ENCODE assay signal across 27 cellular contexts in genomic region chr2:241796610-241797138, GRCh38. TPM values are rescaled to one million over a fixed set of nuclear protein-coding genes. Genes with fewer than 3 reads are reported as not detected.
DNase-seq lines count a peak whose midpoint lies in the region; ATAC-seq, FAIRE-seq and TF ChIP-seq lines count a peak whose summit lies in the region.
"Had no signal": no experiment of that assay in that cellular context is flagged by ENCODE, and none has a peak within 500 bp of the region (broad histone marks: within the 10 kb centered on the region; RNA-seq: fewer than 3 reads in every experiment).

No MANE protein-coding gene starts in this region.

- H3K27me3 Mint-ChIP-seq in activated CD8-positive, alpha-beta memory T cell treated with anti-CD3 and anti-CD28 coated beads, Interleukin-2, amount 10 ng/mL, durations not matched to agents 7 days and 5 days: peaks cover 5% of the 10 kb centered on the region
- H3K27me3 Mint-ChIP-seq in type B pancreatic cell: peaks cover 7% of the 10 kb centered on the region
- H3K27me3 Mint-ChIP-seq in T-cell: peaks cover 0 to 2% of the 10 kb centered on the region in 2 donors
- H3K27me3 Mint-ChIP-seq: CD4-positive, alpha-beta T cell had no signal

- H3K4me1 Mint-ChIP-seq in activated CD8-positive, alpha-beta memory T cell treated with anti-CD3 and anti-CD28 coated beads, Interleukin-2, amount 10 ng/mL, durations not matched to agents 7 days and 5 days: no peaks in the 10 kb centered on the region
- H3K4me1 Mint-ChIP-seq in type B pancreatic cell (ENCODE audit: unreplicated experiment) (peaks cover 4% of the 10 kb centered on the region), T-cell (no peaks in the 10 kb centered on the region)

- no peaks in the 10 kb centered on the region for H3K36me3 Mint-ChIP-seq in activated CD8-positive, alpha-beta memory T cell treated with anti-CD3 and anti-CD28 coated beads, Interleukin-2, amount 10 ng/mL, durations not matched to agents 7 days and 5 days
- H3K36me3 Mint-ChIP-seq in type B pancreatic cell: peaks cover 4% of the 10 kb centered on the region
- H3K36me3 Mint-ChIP-seq in T-cell: no peaks in the 10 kb centered on the region
- H3K36me3 Mint-ChIP-seq: stimulated activated naive B cell treated with anti-CD40 and anti-IgM and Interleukin-4, amounts not matched to agents 10 μg/mL and 1 μg/mL and 100 μg/mL, for 72 hours had no signal

- 80% methylated on average over 13 of the region's 13 CpGs for WGBS in HepG2 (ENCODE audit: low lambda C conversion rate)

- H4K20me1 ChIP-seq in HepG2 (ENCODE audit: insufficient read depth, low read length): no peaks in the 10 kb centered on the region

- POLR2A ChIA-PET in HepG2 (lab: Yijun Ruan, JAX): interaction anchor here (1.3 kb wide), 1 partner anchor 13 kb away, joined by 3 read pairs; the partner anchor contains the start of gene NEU4
- POLR2A ChIA-PET in T-cell (lab: Charles Lee): interaction anchor here in 1 of 2 donors (0.6 kb wide), 1 partner anchor 58 kb away, joined by 5 read pairs; no protein-coding TSS in a partner anchor

- ATAC-seq in activated CD8-positive, alpha-beta memory T cell treated with anti-CD3 and anti-CD28 coated beads, Interleukin-2, amount 10 ng/mL, durations not matched to agents 7 days and 5 days: no peak
- ATAC-seq in HepG2 (no peak), T-cell (replicated peaks in 1 of 4) (no peak)
- ATAC-seq: right lobe of liver; stimulated activated naive B cell treated with anti-CD40 and anti-IgM and Interleukin-4, amounts not matched to agents 10 μg/mL and 1 μg/mL and 100 μg/mL, for 72 hours had no signal

- no peaks in the 10 kb centered on the region for H3K79me2 ChIP-seq in HepG2 (ENCODE audit: insufficient read depth, low read length)

- no peak overlapping the region for H3K4me3 Mint-ChIP-seq in activated CD8-positive, alpha-beta memory T cell treated with anti-CD3 and anti-CD28 coated beads, Interleukin-2, amount 10 ng/mL, durations not matched to agents 7 days and 5 days
- H3K4me3 Mint-ChIP-seq in type B pancreatic cell: no peak overlapping the region
- H3K4me3 Mint-ChIP-seq in T-cell: no peak overlapping the region
- H3K4me3 Mint-ChIP-seq: CD4-positive, alpha-beta T cell; stimulated activated naive B cell treated with anti-CD40 and anti-IgM and Interleukin-4, amounts not matched to agents 10 μg/mL and 1 μg/mL and 100 μg/mL, for 72 hours had no signal

- peaks cover 24% of the 10 kb centered on the region for H3K4me1 ChIP-seq in HepG2 (ENCODE audit: insufficient read depth, low read length)
- H3K4me1 ChIP-seq: esophagus squamous epithelium, right lobe of liver, SJSA1, tibial nerve had no signal

- no peaks in the 10 kb centered on the region for H3K36me3 ChIP-seq in HepG2 (replicated peaks in 1 of 2; ENCODE audit: control insufficient read depth in 1 of 2, insufficient read depth in 2 of 2, low read length in 2 of 2)
- H3K36me3 ChIP-seq: esophagus squamous epithelium, MG63, right lobe of liver, SJSA1, tibial nerve had no signal

- no peak overlapping the region for H3K27ac ChIP-seq in HepG2 (ENCODE audit: extremely low read length, insufficient read depth, low read length)
- H3K27ac ChIP-seq: esophagus squamous epithelium, right lobe of liver, SJSA1, tibial nerve had no signal

- FAIRE-seq in HepG2 (lab: Jason Lieb, UNC): no peak
- FAIRE-seq: GM18507 had no signal

- no peak for TF ChIP-seq RAD21 in HepG2 (CRISPR knock-in tag; IDR thresholded peaks at IDR 0.05)

- no peak for TF ChIP-seq CTCF in HepG2 (CRISPR knock-in tag; IDR thresholded peaks at IDR 0.05)
- no peak for TF ChIP-seq CTCF in type B pancreatic cell (conservative IDR thresholded peaks at IDR 0.05)

- DNase-seq in activated CD8-positive, alpha-beta memory T cell treated with anti-CD3 and anti-CD28 coated beads, Interleukin-2, amount 10 ng/mL, durations not matched to agents 7 days and 5 days: peak; percentile 37
- no peak for DNase-seq in activated CD8-positive, alpha-beta memory T cell treated with anti-CD3 and anti-CD28 coated beads, Interleukin-2, amount 50 U/mL, for 4 hours
- DNase-seq in RPMI8226 (peak; percentile 0), HepG2 (ENCODE audit: low spot score) (no peak), type B pancreatic cell (ENCODE audit: extremely low spot score, unreplicated experiment) (peak; percentile 66), T-cell (no peak), COR-L47 (lab: John Stamatoyannopoulos, UW) (no peak), Ammon's horn (ENCODE audit: low spot score) (no peak)
- DNase-seq: activated CD4-positive, CD25-positive, alpha-beta regulatory T cell treated with anti-CD3 and anti-CD28 coated beads, Interleukin-2, amount 50 U/mL, for 72 hours; amygdala; DMS79; effector CD4-positive, alpha-beta T cell; esophagus squamous epithelium; IMR-90; MG63; NCI-H1436 treated with DMSO at 0.1 percent for 48 hours; NCI-H2171 treated with DMSO at 0.1 percent for 48 hours; NCI-H748 treated with DMSO at 0.1 percent for 48 hours; OCI-M1; stimulated activated naive B cell treated with anti-CD40 and anti-IgM and Interleukin-4, amounts not matched to agents 10 μg/mL and 1 μg/mL and 100 μg/mL, for 72 hours; T-helper 9 cell had no signal

- peaks cover 2% of the 10 kb centered on the region for H3K9me3 Mint-ChIP-seq in activated CD8-positive, alpha-beta memory T cell treated with anti-CD3 and anti-CD28 coated beads, Interleukin-2, amount 10 ng/mL, durations not matched to agents 7 days and 5 days (ENCODE audit: low read depth)
- H3K9me3 Mint-ChIP-seq in type B pancreatic cell (no peaks in the 10 kb centered on the region), T-cell (no peaks in the 10 kb centered on the region)
- H3K9me3 Mint-ChIP-seq: CD4-positive, alpha-beta T cell; stimulated activated naive B cell treated with anti-CD40 and anti-IgM and Interleukin-4, amounts not matched to agents 10 μg/mL and 1 μg/mL and 100 μg/mL, for 72 hours had no signal

- TF ChIP-seq POLR2A in HepG2 (IDR thresholded peaks at IDR 0.05; ENCODE audit: insufficient read depth in 1 of 2, low read depth in 2 of 2, low read length in 2 of 2): no peak

- TF ChIP-seq EP300 in HepG2 (IDR thresholded peaks at IDR 0.05; ENCODE audit: low read depth in 2 of 2, low read length in 2 of 2) (no peak), HepG2 (CRISPR knock-in tag; IDR thresholded peaks at IDR 0.05; ENCODE audit: borderline replicate concordance) (no peak)

- no peaks in the 10 kb centered on the region; a peak in 1 of 5 replicates for H3K27me3 ChIP-seq in HepG2 (ENCODE audit: control insufficient read depth in 1 of 2, insufficient read depth in 2 of 2, low read length in 2 of 2)
- H3K27me3 ChIP-seq: MG63, right lobe of liver, SJSA1, tibial nerve had no signal

- H2AFZ ChIP-seq in HepG2 (ENCODE audit: low read length): no peak overlapping the region

- H3K4me2 ChIP-seq in HepG2 (ENCODE audit: low read depth, low read length): no peak overlapping the region

- H3K4me3 ChIP-seq in HepG2 (replicated peaks in 1 of 3; ENCODE audit: insufficient read depth in 1 of 3, low read depth in 2 of 3, low read length in 3 of 3): no peak overlapping the region
- H3K4me3 ChIP-seq: esophagus squamous epithelium, MG63, right lobe of liver, SJSA1, tibial nerve had no signal

- intact Hi-C loops in HepG2 (cut with micrococcal nuclease; ENCODE audit: unreplicated experiment): no loop called here

- no peaks in the 10 kb centered on the region for H3K9me3 ChIP-seq in HepG2 (ENCODE audit: low read length)
- H3K9me3 ChIP-seq: esophagus squamous epithelium, MG63, right lobe of liver, SJSA1, tibial nerve had no signal

- CTCF ChIA-PET in activated CD8-positive, alpha-beta memory T cell treated with anti-CD3 and anti-CD28 coated beads, Interleukin-2, amount 10 ng/mL, durations not matched to agents 7 days and 5 days (lab: Charles Lee): no interaction called here
- CTCF ChIA-PET in HepG2 (lab: Yijun Ruan, JAX; ENCODE audit: low intra/inter-chr PET ratio, low total read pairs) (no interaction called here), T-cell (lab: Charles Lee) (no interaction called here)

- in situ Hi-C loops in HepG2 (cut with HindIII; ENCODE audit: extremely low pct_ligation_motif_present, low pct_unique_long_range_greater_than_20kb): no loop called here

- no TSS peak for BruUV-seq in HepG2 (replicated peaks; lab: Mats Ljungman, UMichigan)

- H3K9ac ChIP-seq in HepG2 (ENCODE audit: insufficient read depth, low read depth, low read length): no peak overlapping the region

- no peak overlapping the region for H3K27ac Mint-ChIP-seq in activated CD8-positive, alpha-beta memory T cell treated with anti-CD3 and anti-CD28 coated beads, Interleukin-2, amount 10 ng/mL, durations not matched to agents 7 days and 5 days
- no peak overlapping the region for H3K27ac Mint-ChIP-seq in type B pancreatic cell
- H3K27ac Mint-ChIP-seq in T-cell: no peak overlapping the region
- H3K27ac Mint-ChIP-seq: CD4-positive, alpha-beta T cell; stimulated activated naive B cell treated with anti-CD40 and anti-IgM and Interleukin-4, amounts not matched to agents 10 μg/mL and 1 μg/mL and 100 μg/mL, for 72 hours had no signal

RNA-seq across cellular contexts. Expression of gene NEU4, which starts 12.3 kb away (rescaled TPM):
- under 1 TPM in 1 of 2 experiments, not detected in 1; 0.12 TPM for total RNA-seq in activated CD8-positive, alpha-beta memory T cell treated with anti-CD3 and anti-CD28 coated beads, Interleukin-2, amount 10 ng/mL, durations not matched to agents 7 days and 5 days
- total RNA-seq in HepG2 (2016; rRNA removed; fragmentation: Illumina TruSeq; extraction: Trizol): 104 and 107 TPM in 2 replicates
- total RNA-seq in HepG2 (2016; cell fraction: cytosol; rRNA removed; fragmentation: Illumina TruSeq; extraction: Trizol; ENCODE audit: low read depth): 27.0 and 30.1 TPM in 2 replicates
- total RNA-seq in HepG2 (2016; cell fraction: insoluble cytoplasmic fraction; rRNA removed; fragmentation: Illumina TruSeq; extraction: Trizol): 108 and 118 TPM in 2 replicates
- 67.8 and 70.6 TPM in 2 replicates for total RNA-seq in HepG2 (2016; cell fraction: membrane; rRNA removed; fragmentation: Illumina TruSeq; extraction: Trizol)
- total RNA-seq in HepG2 (2016; cell fraction: nucleus; rRNA removed; fragmentation: Illumina TruSeq; extraction: Trizol): 43.9 and 53.0 TPM in 2 replicates
- polyA plus RNA-seq in HepG2 (2011; rRNA removed): 53.5 and 71.4 TPM in 2 replicates
- polyA plus RNA-seq in HepG2 (2011; cell fraction: cytosol; rRNA removed): 52.8 and 126 TPM in 2 replicates
- 167 and 187 TPM in 2 replicates for polyA plus RNA-seq in HepG2 (2011; cell fraction: nucleus; rRNA removed)
- 34.5 and 40.6 TPM in 2 replicates for polyA plus RNA-seq in HepG2 (2012)
- 23.8 and 25.7 TPM in 2 replicates for polyA plus RNA-seq in HepG2 (2016; cell fraction: cytosol; fragmentation: Illumina TruSeq; extraction: Trizol; ENCODE audit: low read depth)
- polyA plus RNA-seq in HepG2 (2016; cell fraction: insoluble cytoplasmic fraction; fragmentation: Illumina TruSeq; extraction: Trizol; ENCODE audit: low read depth): 96.8 and 121 TPM in 2 replicates
- polyA plus RNA-seq in HepG2 (2016; cell fraction: membrane; fragmentation: Illumina TruSeq; extraction: Trizol; ENCODE audit: low read depth): 48.5 and 51.3 TPM in 2 replicates
- polyA plus RNA-seq in HepG2 (2016; cell fraction: nucleus; fragmentation: Illumina TruSeq; extraction: Trizol; ENCODE audit: insufficient read depth, low read depth): 84.0 and 95.2 TPM in 2 replicates
- polyA minus RNA-seq in HepG2 (2011; rRNA and poly(A)+ RNA removed; ENCODE audit: low replicate concordance): 114 TPM in 1 of 2 replicates, not detected in the other
- 45.5 and 50.7 TPM in 2 replicates for polyA minus RNA-seq in HepG2 (2011; cell fraction: cytosol; rRNA and poly(A)+ RNA removed)
- 32.4 and 35.0 TPM in 2 replicates for polyA minus RNA-seq in HepG2 (2011; cell fraction: nucleus; rRNA and poly(A)+ RNA removed)
- 0.19 and 0.51 TPM in 2 replicates for total RNA-seq in type B pancreatic cell (ENCODE audit: low replicate concordance)
- 1 to 10 TPM in 2 of 5 donors, under 1 TPM in 1, not detected in 2; 0.26 to 1.6 (median 1.4) TPM for total RNA-seq in T-cell
- total RNA-seq: esophagus squamous epithelium, IMR-90, SJSA1 had no signal
- polyA plus RNA-seq: IMR-90 had no signal

RNA-seq across cellular contexts. Expression of gene GAL3ST2, which starts 20.1 kb away (rescaled TPM):
- under 1 TPM in 1 of 2 experiments, not detected in 1; 0.20 TPM for total RNA-seq in activated CD8-positive, alpha-beta memory T cell treated with anti-CD3 and anti-CD28 coated beads, Interleukin-2, amount 10 ng/mL, durations not matched to agents 7 days and 5 days
- total RNA-seq in HepG2 (2016; rRNA removed; fragmentation: Illumina TruSeq; extraction: Trizol) (0.20 and 0.72 TPM in 2 replicates), type B pancreatic cell (ENCODE audit: low replicate concordance) (0.19 and 0.29 TPM in 2 replicates), T-cell (1 to 10 TPM in 1 of 5 donors, under 1 TPM in 1, not detected in 3; 0.80 to 1.4 TPM)
- total RNA-seq in HepG2 (2016; cell fraction: cytosol; rRNA removed; fragmentation: Illumina TruSeq; extraction: Trizol; ENCODE audit: low read depth): 0.30 TPM in 1 of 2 replicates, not detected in the other
- 0.32 and 0.36 TPM in 2 replicates for total RNA-seq in HepG2 (2016; cell fraction: insoluble cytoplasmic fraction; rRNA removed; fragmentation: Illumina TruSeq; extraction: Trizol)
- total RNA-seq in HepG2 (2016; cell fraction: membrane; rRNA removed; fragmentation: Illumina TruSeq; extraction: Trizol): 0.34 and 0.52 TPM in 2 replicates
- 0.72 and 0.75 TPM in 2 replicates for total RNA-seq in HepG2 (2016; cell fraction: nucleus; rRNA removed; fragmentation: Illumina TruSeq; extraction: Trizol)
- polyA plus RNA-seq in HepG2 (2011; rRNA removed): 0.17 and 0.30 TPM in 2 replicates
- polyA plus RNA-seq in HepG2 (2011; cell fraction: cytosol; rRNA removed): 0.14 and 0.27 TPM in 2 replicates
- polyA plus RNA-seq in HepG2 (2011; cell fraction: nucleus; rRNA removed): 4.0 and 5.9 TPM in 2 replicates
- 0.87 and 1.1 TPM in 2 replicates for polyA plus RNA-seq in HepG2 (2012)
- 0.07 TPM in 1 of 2 replicates, not detected in the other for polyA plus RNA-seq in HepG2 (2016; cell fraction: cytosol; fragmentation: Illumina TruSeq; extraction: Trizol; ENCODE audit: low read depth)
- 0.29 and 0.79 TPM in 2 replicates for polyA plus RNA-seq in HepG2 (2016; cell fraction: insoluble cytoplasmic fraction; fragmentation: Illumina TruSeq; extraction: Trizol; ENCODE audit: low read depth)
- polyA plus RNA-seq in HepG2 (2016; cell fraction: membrane; fragmentation: Illumina TruSeq; extraction: Trizol; ENCODE audit: low read depth): 0.31 and 0.40 TPM in 2 replicates
- 2.5 and 3.4 TPM in 2 replicates for polyA plus RNA-seq in HepG2 (2016; cell fraction: nucleus; fragmentation: Illumina TruSeq; extraction: Trizol; ENCODE audit: insufficient read depth, low read depth)
- polyA minus RNA-seq in HepG2 (2011; rRNA and poly(A)+ RNA removed; ENCODE audit: low replicate concordance): 2.6 TPM in 1 of 2 replicates, not detected in the other
- 1.1 and 1.4 TPM in 2 replicates for polyA minus RNA-seq in HepG2 (2011; cell fraction: cytosol; rRNA and poly(A)+ RNA removed)
- 1.9 and 2.1 TPM in 2 replicates for polyA minus RNA-seq in HepG2 (2011; cell fraction: nucleus; rRNA and poly(A)+ RNA removed)
- total RNA-seq: glomerular endothelial cell, IMR-90, SJSA1 had no signal

Comparison
In these comparisons a context has a peak if more than half of its experiments do, and no peak if none do; other contexts are left out.
1. DNase-seq: peak in activated CD8-positive, alpha-beta memory T cell treated with anti-CD3 and anti-CD28 coated beads, Interleukin-2, amount 10 ng/mL, durations not matched to agents 7 days and 5 days (single experiment), RPMI8226 (single experiment) and type B pancreatic cell (single experiment); none in activated CD8-positive, alpha-beta memory T cell treated with anti-CD3 and anti-CD28 coated beads, Interleukin-2, amount 50 U/mL, for 4 hours (single experiment), HepG2 (single experiment), T-cell (0 of 34), COR-L47 (single experiment) and Ammon's horn (single experiment).
2. RNA of gene NEU4, which starts 12.3 kb away (total RNA-seq): 27.0 to 118 TPM in HepG2; 0.19 to 0.51 TPM in type B pancreatic cell, 0.26 to 1.6 TPM in T-cell and 0.12 TPM in activated CD8-positive, alpha-beta memory T cell treated with anti-CD3 and anti-CD28 coated beads, Interleukin-2, amount 10 ng/mL, durations not matched to agents 7 days and 5 days; every median in the first group is over 10 times any median in the second.